In the genomic region with DNA sequence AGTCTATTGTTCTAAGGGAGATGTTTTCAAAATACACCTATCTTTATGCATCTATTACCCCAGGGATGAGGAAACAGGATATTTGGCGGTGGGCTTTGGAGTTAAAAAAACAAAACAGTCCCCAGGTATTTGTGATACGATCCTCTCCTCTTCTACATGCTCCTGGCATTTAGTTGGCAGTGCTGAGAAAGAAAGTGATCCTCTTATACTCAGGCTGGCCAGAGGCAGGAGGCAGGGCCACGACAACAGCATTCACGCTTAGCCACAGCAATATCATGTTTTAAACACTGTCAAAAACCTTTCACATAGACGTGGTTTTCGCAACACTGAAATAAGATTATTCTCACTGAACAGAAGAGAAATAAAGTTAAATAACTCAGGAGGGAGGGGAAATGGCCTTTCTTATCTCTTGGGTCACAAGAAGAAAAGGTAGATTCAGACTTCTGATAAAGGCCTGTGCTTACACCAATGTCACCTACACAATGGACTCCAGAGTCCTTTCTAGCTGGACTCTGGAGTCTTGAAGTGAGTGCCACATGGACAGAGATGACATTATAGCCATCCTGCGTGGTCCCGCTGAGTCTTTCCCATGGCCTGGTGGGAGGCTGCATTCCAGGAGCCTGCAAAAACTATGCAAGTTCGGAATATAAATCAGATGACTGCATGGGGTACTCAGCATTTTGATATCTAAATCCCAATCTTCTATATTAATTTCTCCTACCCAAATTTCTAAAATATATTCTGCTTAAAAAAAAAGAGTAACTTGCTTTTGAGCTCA, we compare ENCODE assay signal across 10 cellular contexts.
A peak's percentile ranks its signal among the peaks of the same experiment; 100 is the strongest.
DNase-seq lines count a peak whose midpoint lies in the region; FAIRE-seq and TF ChIP-seq lines count a peak whose summit lies in the region.
"Had no signal": no experiment of that assay in that cellular context is flagged by ENCODE, and none has a peak within 500 bp of the region (broad histone marks: within the 10 kb centered on the region; RNA-seq: fewer than 3 reads in every experiment).

No MANE protein-coding gene starts in this region.

- 84% methylated on average over 9 of the region's 9 CpGs for WGBS in mammary epithelial cell (ENCODE audit: low coverage, missing lambda C conversion rate)
- WGBS in tibial nerve, 2 donors: 66 to 75% methylated on average over 9 of the region's 9 CpGs

- H2AFZ ChIP-seq in mammary epithelial cell (ENCODE audit: low read depth, low read length): no peak overlapping the region

- H3K27ac Mint-ChIP-seq in activated CD4-positive, alpha-beta memory T cell treated with anti-CD3 and anti-CD28 coated beads for 36 hours: peak overlapping the region; percentile 92

- no peaks in the 10 kb centered on the region for H3K9me3 Mint-ChIP-seq in activated CD4-positive, alpha-beta memory T cell treated with anti-CD3 and anti-CD28 coated beads for 36 hours

- TF ChIP-seq CTCF in breast epithelium (IDR thresholded peaks at IDR 0.05): no peak
- no peak for TF ChIP-seq CTCF in mammary epithelial cell (conservative IDR thresholded peaks at IDR 0.05 in 1 of 2, IDR thresholded peaks at IDR 0.05 in 1 of 2; ENCODE audit: extremely low read depth in 1 of 2, insufficient read depth in 1 of 2, low read depth in 1 of 2, low read length in 2 of 2)
- no peak for TF ChIP-seq CTCF in kidney (IDR thresholded peaks at IDR 0.05; ENCODE audit: borderline replicate concordance, extremely low read depth, insufficient read depth)
- no peak for TF ChIP-seq CTCF in tibial nerve (IDR thresholded peaks at IDR 0.05)

- H3K27me3 ChIP-seq in breast epithelium: no peaks in the 10 kb centered on the region
- no peaks in the 10 kb centered on the region for H3K27me3 ChIP-seq in mammary epithelial cell (ENCODE audit: insufficient read depth, low read length)
- H3K27me3 ChIP-seq in tibial nerve: no peaks in the 10 kb centered on the region

- POLR2A ChIA-PET in activated CD4-positive, alpha-beta memory T cell treated with anti-CD3 and anti-CD28 coated beads for 36 hours (lab: Charles Lee): interaction anchor here (1.0 to 4.3 kb wide), 2 partner anchors 40 to 57 kb away, joined by 3 to 19 read pairs; no protein-coding TSS in a partner anchor

- no peaks in the 10 kb centered on the region for H4K20me1 ChIP-seq in mammary epithelial cell (ENCODE audit: insufficient read depth, low read length)

- TF ChIP-seq POLR2A in breast epithelium (IDR thresholded peaks at IDR 0.05) (no peak), tibial nerve (IDR thresholded peaks at IDR 0.05) (no peak)

- no peak overlapping the region for H3K4me3 ChIP-seq in breast epithelium
- H3K4me3 ChIP-seq in mammary epithelial cell (replicated peaks in 1 of 3; ENCODE audit: insufficient read depth in 1 of 3, low read depth in 2 of 3, low read length in 3 of 3): no peak overlapping the region
- H3K4me3 ChIP-seq in kidney (ENCODE audit: low read length in 2 of 2): no peak overlapping the region
- H3K4me3 ChIP-seq in tibial nerve: no peak overlapping the region

- no peak for TF ChIP-seq EP300 in tibial nerve (IDR thresholded peaks at IDR 0.05)

- no peak overlapping the region for H3K4me3 Mint-ChIP-seq in activated CD4-positive, alpha-beta memory T cell treated with anti-CD3 and anti-CD28 coated beads for 36 hours

- H3K4me1 Mint-ChIP-seq in activated CD4-positive, alpha-beta memory T cell treated with anti-CD3 and anti-CD28 coated beads for 36 hours (ENCODE audit: low read depth): peaks cover 87% of the 10 kb centered on the region

- no peak for DNase-seq in breast epithelium (ENCODE audit: low spot score in 2 of 2)
- DNase-seq in mammary epithelial cell: no peak
- DNase-seq in activated CD4-positive, alpha-beta memory T cell treated with anti-CD3 and anti-CD28 coated beads for 36 hours: no peak
- DNase-seq in kidney: peak; percentile 20
- no peak for DNase-seq in tibial nerve (ENCODE audit: low spot score in 2 of 2)
- no peak for DNase-seq in NCI-H2227 treated with DMSO at 0.1 percent for 48 hours (lab: John Stamatoyannopoulos, UW)
- DNase-seq in cortex of kidney (lab: John Stamatoyannopoulos, UW): no peak
- no peak for DNase-seq in glomerular visceral epithelial cell (ENCODE audit: extremely low spot score)
- DNase-seq: Karpas-422, NCI-H526 had no signal

- in situ Hi-C loops in mammary epithelial cell (cut with MboI; ENCODE audit: low sequenced_read_pairs in 2 of 2): no loop called here

- peaks cover 48% of the 10 kb centered on the region for H3K79me2 ChIP-seq in mammary epithelial cell (ENCODE audit: insufficient read depth, low read length)

- no peak for FAIRE-seq in kidney (lab: Jason Lieb, UNC)

- H3K9me3 ChIP-seq in breast epithelium (no peaks in the 10 kb centered on the region), mammary epithelial cell (replicated peaks; ENCODE audit: insufficient read depth, low read length) (no peaks in the 10 kb centered on the region), kidney (ENCODE audit: control insufficient read depth in 1 of 2, low read length in 2 of 2) (no peaks in the 10 kb centered on the region), tibial nerve (no peaks in the 10 kb centered on the region)

- no TSS peak for BruUV-seq in mammary epithelial cell (replicated peaks; lab: Mats Ljungman, UMichigan)

- dilution Hi-C loops in mammary epithelial cell (cut with HindIII; ENCODE audit: low sequenced_read_pairs): no loop called here

- H3K4me1 ChIP-seq in breast epithelium: no peaks in the 10 kb centered on the region
- H3K4me1 ChIP-seq in mammary epithelial cell (ENCODE audit: insufficient read depth, low read length): peaks cover 31% of the 10 kb centered on the region
- H3K4me1 ChIP-seq in kidney (ENCODE audit: control insufficient read depth in 1 of 2, insufficient read depth in 1 of 2, low read depth in 1 of 2, low read length in 2 of 2): peaks cover 24 to 36% of the 10 kb centered on the region in 2 donors
- H3K4me1 ChIP-seq in tibial nerve: peaks cover 0 to 73% (median 42%) of the 10 kb centered on the region in 4 donors

- intact Hi-C loops in breast epithelium (cut with DNase I; ENCODE audit: low total_unique reads): no loop called here
- intact Hi-C loops in mammary epithelial cell (cut with micrococcal nuclease): loop anchor here (10.0 kb wide), 1 partner anchor 189 kb away; no protein-coding TSS in a partner anchor
- intact Hi-C loops in activated CD4-positive, alpha-beta memory T cell treated with anti-CD3 and anti-CD28 coated beads for 36 hours (cut with micrococcal nuclease): no loop called here
- intact Hi-C loops in kidney (cut with DNase I): no loop called here

- H3K36me3 ChIP-seq in breast epithelium (no peaks in the 10 kb centered on the region), mammary epithelial cell (ENCODE audit: insufficient read depth, low read length) (no peaks in the 10 kb centered on the region), kidney (ENCODE audit: control insufficient read depth in 1 of 2, insufficient read depth in 2 of 2, low read length in 2 of 2) (no peaks in the 10 kb centered on the region), tibial nerve (no peaks in the 10 kb centered on the region)

- no peaks in the 10 kb centered on the region for H3K27me3 Mint-ChIP-seq in activated CD4-positive, alpha-beta memory T cell treated with anti-CD3 and anti-CD28 coated beads for 36 hours

- H3K4me2 ChIP-seq in mammary epithelial cell (ENCODE audit: insufficient read depth, low read depth, low read length): no peak overlapping the region

- CTCF ChIA-PET in mammary epithelial cell (lab: Charles Lee; ENCODE audit: low non-redundant PET): no interaction called here
- CTCF ChIA-PET in activated CD4-positive, alpha-beta memory T cell treated with anti-CD3 and anti-CD28 coated beads for 36 hours (lab: Charles Lee): interaction anchor here (1.1 kb wide), 1 partner anchor 14 kb away, joined by 3 read pairs; no protein-coding TSS in a partner anchor

- peaks cover 1% of the 10 kb centered on the region for H3K36me3 Mint-ChIP-seq in activated CD4-positive, alpha-beta memory T cell treated with anti-CD3 and anti-CD28 coated beads for 36 hours

- H3K9ac ChIP-seq in mammary epithelial cell (ENCODE audit: insufficient read depth, low read length) (no peak overlapping the region), kidney (ENCODE audit: low read length in 2 of 2) (no peak overlapping the region)

- H3K27ac ChIP-seq in breast epithelium: peak overlapping the region; percentile 21 to 53
- no peak overlapping the region for H3K27ac ChIP-seq in mammary epithelial cell (ENCODE audit: insufficient read depth, low read depth, low read length)
- H3K27ac ChIP-seq in kidney (ENCODE audit: low read depth in 2 of 2, low read length in 2 of 2): no peak overlapping the region
- peak overlapping the region in 3 of 4 donors; percentile 50 to 72 (median 60) for H3K27ac ChIP-seq in tibial nerve

Comparison
In these comparisons a context has a peak if more than half of its experiments do, and no peak if none do; other contexts are left out.
1. H3K27ac ChIP-seq: peak in breast epithelium (2 of 2) and tibial nerve (3 of 4); none in mammary epithelial cell (single experiment) and kidney (0 of 2).